1 cellular context compared by ENCODE assay signal in the genomic region with DNA sequence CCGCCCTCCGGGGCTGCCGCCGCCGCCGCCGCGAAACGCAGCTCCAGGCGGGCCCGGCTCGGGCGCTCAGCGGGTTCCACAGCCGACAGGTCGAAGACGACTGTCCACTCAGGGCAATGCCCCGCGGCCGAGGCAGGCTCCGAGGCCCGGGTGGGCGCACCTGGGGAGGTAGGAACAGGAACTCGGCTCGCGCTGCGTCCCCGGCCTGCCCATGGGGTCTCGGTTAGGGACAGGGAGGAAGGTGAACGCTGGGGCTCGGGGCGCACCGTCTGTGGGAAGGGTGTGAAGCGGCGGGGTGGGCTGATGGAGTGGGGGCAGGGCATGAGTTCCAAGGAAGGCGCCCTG.
TF ChIP-seq lines count a peak whose summit lies in the region.

No MANE protein-coding gene starts in this region.

TF ChIP-seq in GM12878, 131 proteins besides CTCF, POLR2A, EP300 and RAD21:
- TF ChIP-seq WRNIP1 (IDR thresholded peaks at IDR 0.05; ENCODE audit: borderline replicate concordance, low read depth, low read length), result no peak
- TF ChIP-seq MEF2A (IDR thresholded peaks at IDR 0.05; ENCODE audit: insufficient read depth, low read depth, low read length), result no peak
- no peak for TF ChIP-seq CREM (IDR thresholded peaks at IDR 0.05; ENCODE audit: low read depth)
- TF ChIP-seq, protein P1, sequence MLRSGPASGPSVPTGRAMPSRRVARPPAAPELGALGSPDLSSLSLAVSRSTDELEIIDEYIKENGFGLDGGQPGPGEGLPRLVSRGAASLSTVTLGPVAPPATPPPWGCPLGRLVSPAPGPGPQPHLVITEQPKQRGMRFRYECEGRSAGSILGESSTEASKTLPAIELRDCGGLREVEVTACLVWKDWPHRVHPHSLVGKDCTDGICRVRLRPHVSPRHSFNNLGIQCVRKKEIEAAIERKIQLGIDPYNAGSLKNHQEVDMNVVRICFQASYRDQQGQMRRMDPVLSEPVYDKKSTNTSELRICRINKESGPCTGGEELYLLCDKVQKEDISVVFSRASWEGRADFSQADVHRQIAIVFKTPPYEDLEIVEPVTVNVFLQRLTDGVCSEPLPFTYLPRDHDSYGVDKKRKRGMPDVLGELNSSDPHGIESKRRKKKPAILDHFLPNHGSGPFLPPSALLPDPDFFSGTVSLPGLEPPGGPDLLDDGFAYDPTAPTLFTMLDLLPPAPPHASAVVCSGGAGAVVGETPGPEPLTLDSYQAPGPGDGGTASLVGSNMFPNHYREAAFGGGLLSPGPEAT (IDR thresholded peaks at IDR 0.05; ENCODE audit: low read depth), result no peak
- TF ChIP-seq NRF1 (conservative IDR thresholded peaks at IDR 0.05; ENCODE audit: low read depth, low read length), result no peak
- TF ChIP-seq SUZ12 (IDR thresholded peaks at IDR 0.05; ENCODE audit: unreplicated experiment), result no peak
- TF ChIP-seq STAT3 (IDR thresholded peaks at IDR 0.05; ENCODE audit: low read depth, low read length), result no peak
- no peak for TF ChIP-seq MEF2B (IDR thresholded peaks at IDR 0.05; ENCODE audit: partially characterized antibody, poor library complexity, severe bottlenecking)
- TF ChIP-seq SUPT20H (IDR thresholded peaks at IDR 0.05; ENCODE audit: borderline replicate concordance, control insufficient read depth, low read depth, low read length), result no peak
- TF ChIP-seq RCOR1 (conservative IDR thresholded peaks at IDR 0.05; ENCODE audit: low read depth, low read length), result no peak
- TF ChIP-seq RAD51 (IDR thresholded peaks at IDR 0.05), result no peak
- TF ChIP-seq, protein P2, sequence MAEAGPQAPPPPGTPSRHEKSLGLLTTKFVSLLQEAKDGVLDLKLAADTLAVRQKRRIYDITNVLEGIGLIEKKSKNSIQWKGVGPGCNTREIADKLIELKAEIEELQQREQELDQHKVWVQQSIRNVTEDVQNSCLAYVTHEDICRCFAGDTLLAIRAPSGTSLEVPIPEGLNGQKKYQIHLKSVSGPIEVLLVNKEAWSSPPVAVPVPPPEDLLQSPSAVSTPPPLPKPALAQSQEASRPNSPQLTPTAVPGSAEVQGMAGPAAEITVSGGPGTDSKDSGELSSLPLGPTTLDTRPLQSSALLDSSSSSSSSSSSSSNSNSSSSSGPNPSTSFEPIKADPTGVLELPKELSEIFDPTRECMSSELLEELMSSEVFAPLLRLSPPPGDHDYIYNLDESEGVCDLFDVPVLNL (IDR thresholded peaks at IDR 0.05; ENCODE audit: low read depth, low read length), result no peak
- TF ChIP-seq CBFB (IDR thresholded peaks at IDR 0.05; ENCODE audit: low read depth), result no peak
- TF ChIP-seq ZBED1 (IDR thresholded peaks at IDR 0.05; ENCODE audit: borderline replicate concordance), result no peak
- TF ChIP-seq, protein P3, sequence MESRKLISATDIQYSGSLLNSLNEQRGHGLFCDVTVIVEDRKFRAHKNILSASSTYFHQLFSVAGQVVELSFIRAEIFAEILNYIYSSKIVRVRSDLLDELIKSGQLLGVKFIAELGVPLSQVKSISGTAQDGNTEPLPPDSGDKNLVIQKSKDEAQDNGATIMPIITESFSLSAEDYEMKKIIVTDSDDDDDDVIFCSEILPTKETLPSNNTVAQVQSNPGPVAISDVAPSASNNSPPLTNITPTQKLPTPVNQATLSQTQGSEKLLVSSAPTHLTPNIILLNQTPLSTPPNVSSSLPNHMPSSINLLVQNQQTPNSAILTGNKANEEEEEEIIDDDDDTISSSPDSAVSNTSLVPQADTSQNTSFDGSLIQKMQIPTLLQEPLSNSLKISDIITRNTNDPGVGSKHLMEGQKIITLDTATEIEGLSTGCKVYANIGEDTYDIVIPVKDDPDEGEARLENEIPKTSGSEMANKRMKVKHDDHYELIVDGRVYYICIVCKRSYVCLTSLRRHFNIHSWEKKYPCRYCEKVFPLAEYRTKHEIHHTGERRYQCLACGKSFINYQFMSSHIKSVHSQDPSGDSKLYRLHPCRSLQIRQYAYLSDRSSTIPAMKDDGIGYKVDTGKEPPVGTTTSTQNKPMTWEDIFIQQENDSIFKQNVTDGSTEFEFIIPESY (IDR thresholded peaks at IDR 0.05), result no peak
- TF ChIP-seq, protein P4, sequence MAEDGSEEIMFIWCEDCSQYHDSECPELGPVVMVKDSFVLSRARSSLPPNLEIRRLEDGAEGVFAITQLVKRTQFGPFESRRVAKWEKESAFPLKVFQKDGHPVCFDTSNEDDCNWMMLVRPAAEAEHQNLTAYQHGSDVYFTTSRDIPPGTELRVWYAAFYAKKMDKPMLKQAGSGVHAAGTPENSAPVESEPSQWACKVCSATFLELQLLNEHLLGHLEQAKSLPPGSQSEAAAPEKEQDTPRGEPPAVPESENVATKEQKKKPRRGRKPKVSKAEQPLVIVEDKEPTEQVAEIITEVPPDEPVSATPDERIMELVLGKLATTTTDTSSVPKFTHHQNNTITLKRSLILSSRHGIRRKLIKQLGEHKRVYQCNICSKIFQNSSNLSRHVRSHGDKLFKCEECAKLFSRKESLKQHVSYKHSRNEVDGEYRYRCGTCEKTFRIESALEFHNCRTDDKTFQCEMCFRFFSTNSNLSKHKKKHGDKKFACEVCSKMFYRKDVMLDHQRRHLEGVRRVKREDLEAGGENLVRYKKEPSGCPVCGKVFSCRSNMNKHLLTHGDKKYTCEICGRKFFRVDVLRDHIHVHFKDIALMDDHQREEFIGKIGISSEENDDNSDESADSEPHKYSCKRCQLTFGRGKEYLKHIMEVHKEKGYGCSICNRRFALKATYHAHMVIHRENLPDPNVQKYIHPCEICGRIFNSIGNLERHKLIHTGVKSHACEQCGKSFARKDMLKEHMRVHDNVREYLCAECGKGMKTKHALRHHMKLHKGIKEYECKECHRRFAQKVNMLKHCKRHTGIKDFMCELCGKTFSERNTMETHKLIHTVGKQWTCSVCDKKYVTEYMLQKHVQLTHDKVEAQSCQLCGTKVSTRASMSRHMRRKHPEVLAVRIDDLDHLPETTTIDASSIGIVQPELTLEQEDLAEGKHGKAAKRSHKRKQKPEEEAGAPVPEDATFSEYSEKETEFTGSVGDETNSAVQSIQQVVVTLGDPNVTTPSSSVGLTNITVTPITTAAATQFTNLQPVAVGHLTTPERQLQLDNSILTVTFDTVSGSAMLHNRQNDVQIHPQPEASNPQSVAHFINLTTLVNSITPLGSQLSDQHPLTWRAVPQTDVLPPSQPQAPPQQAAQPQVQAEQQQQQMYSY (CRISPR knock-in tag; IDR thresholded peaks at IDR 0.05), result no peak
TF ChIP-seq in GM12878: peak in this region for 0.
